Comparison of ENCODE assay signal across 26 cellular contexts in genomic region chr12:8560986-8561385, GRCh38. TPM values are rescaled to one million over a fixed set of nuclear protein-coding genes. Genes with fewer than 3 reads are reported as not detected.
"Had no signal": no experiment of that assay in that cellular context is flagged by ENCODE, and none has a peak within 500 bp of the region (broad histone marks: within the 10 kb centered on the region; RNA-seq: fewer than 3 reads in every experiment).

No MANE protein-coding gene starts in this region.

- H3K27ac ChIP-seq: KMS-11, RWPE1 had no signal

- DNase-seq: Kasumi-1, MM.1S, NCI-H1092 treated with DMSO at 0.1 percent for 48 hours, NCI-H1436, NCI-H187, NCI-H2029, NCI-H2081 treated with DMSO at 0.1 percent for 48 hours, NCI-H2171, NCI-H226, NCI-H446, NCI-H510A, NCI-H524 treated with DMSO at 0.1 percent for 48 hours, NCI-H69, NCI-H774, PC-3, SHP77, SK-N-SH had no signal

- H3K9me2 ChIP-seq: SK-N-SH had no signal

- H3K27ac Mint-ChIP-seq: IgD-negative memory B cell had no signal

- H3K9me3 ChIP-seq: SK-N-SH had no signal

- H3K4me2 ChIP-seq: KMS-11, SK-N-SH had no signal

- H3K4me3 Mint-ChIP-seq: IgD-negative memory B cell had no signal

- H3K4me3 ChIP-seq: K562 had no signal

- H3K36me3 Mint-ChIP-seq: IgD-negative memory B cell had no signal

- ATAC-seq: K562, Panc1, PC-3 had no signal

- FAIRE-seq: HTR-8/SVneo, K562 had no signal

- H3K27me3 Mint-ChIP-seq: IgD-negative memory B cell had no signal

RNA-seq across cellular contexts. Expression of gene CLEC4E, which starts 20.3 kb away (rescaled TPM):
- total RNA-seq: K562, M059J, OCI-LY7, PC-3, SK-MEL-5 had no signal
- polyA plus RNA-seq: IgD-negative memory B cell, K562, SK-N-SH had no signal

RNA-seq across cellular contexts. Expression of gene CLEC4D, which starts 47.7 kb away (rescaled TPM):
- total RNA-seq: K562, M059J, OCI-LY7, PC-3, SK-MEL-5 had no signal
- polyA plus RNA-seq: IgD-negative memory B cell, K562, SK-N-SH had no signal

RNA-seq across cellular contexts. Expression of gene AICDA, which starts 51.7 kb away (rescaled TPM):
- total RNA-seq: K562, M059J, PC-3 had no signal
- polyA plus RNA-seq: K562, SK-N-SH had no signal
